1 cellular context compared by ENCODE assay signal in the genomic region with DNA sequence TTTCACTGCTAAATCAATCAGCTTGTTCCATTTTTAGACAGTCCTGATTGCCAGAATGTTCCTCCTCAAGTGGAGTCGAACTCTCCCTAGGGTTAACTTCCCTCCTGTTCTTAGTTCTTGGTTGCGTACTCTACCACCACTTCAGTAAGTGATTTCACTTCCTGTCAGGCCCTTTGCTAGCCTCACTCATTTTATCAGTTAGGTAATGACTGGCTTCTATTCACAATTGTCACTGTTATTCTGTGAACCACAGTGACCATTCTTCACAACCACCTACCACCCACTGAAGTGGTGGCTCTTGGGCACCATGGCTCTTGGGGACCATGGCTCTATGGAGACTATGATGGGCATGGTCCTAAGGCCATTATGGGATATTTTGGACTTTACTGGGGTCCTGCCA.
TF ChIP-seq lines count a peak whose summit lies in the region.

No MANE protein-coding gene starts in this region.

TF ChIP-seq in SK-N-SH treated with all-trans-retinoic acid at 6 μM for 48 hours, 23 proteins besides CTCF, POLR2A, EP300 and RAD21 (continued from another document):
- TF ChIP-seq, protein P1, sequence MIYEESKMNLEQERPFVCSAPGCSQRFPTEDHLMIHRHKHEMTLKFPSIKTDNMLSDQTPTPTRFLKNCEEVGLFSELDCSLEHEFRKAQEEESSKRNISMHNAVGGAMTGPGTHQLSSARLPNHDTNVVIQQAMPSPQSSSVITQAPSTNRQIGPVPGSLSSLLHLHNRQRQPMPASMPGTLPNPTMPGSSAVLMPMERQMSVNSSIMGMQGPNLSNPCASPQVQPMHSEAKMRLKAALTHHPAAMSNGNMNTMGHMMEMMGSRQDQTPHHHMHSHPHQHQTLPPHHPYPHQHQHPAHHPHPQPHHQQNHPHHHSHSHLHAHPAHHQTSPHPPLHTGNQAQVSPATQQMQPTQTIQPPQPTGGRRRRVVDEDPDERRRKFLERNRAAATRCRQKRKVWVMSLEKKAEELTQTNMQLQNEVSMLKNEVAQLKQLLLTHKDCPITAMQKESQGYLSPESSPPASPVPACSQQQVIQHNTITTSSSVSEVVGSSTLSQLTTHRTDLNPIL (CRISPR knock-in tag; IDR thresholded peaks at IDR 0.05; ENCODE audit: low read depth), result no peak
- TF ChIP-seq, protein P2, sequence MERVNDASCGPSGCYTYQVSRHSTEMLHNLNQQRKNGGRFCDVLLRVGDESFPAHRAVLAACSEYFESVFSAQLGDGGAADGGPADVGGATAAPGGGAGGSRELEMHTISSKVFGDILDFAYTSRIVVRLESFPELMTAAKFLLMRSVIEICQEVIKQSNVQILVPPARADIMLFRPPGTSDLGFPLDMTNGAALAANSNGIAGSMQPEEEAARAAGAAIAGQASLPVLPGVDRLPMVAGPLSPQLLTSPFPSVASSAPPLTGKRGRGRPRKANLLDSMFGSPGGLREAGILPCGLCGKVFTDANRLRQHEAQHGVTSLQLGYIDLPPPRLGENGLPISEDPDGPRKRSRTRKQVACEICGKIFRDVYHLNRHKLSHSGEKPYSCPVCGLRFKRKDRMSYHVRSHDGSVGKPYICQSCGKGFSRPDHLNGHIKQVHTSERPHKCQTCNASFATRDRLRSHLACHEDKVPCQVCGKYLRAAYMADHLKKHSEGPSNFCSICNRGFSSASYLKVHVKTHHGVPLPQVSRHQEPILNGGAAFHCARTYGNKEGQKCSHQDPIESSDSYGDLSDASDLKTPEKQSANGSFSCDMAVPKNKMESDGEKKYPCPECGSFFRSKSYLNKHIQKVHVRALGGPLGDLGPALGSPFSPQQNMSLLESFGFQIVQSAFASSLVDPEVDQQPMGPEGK (CRISPR knock-in tag; IDR thresholded peaks at IDR 0.05; ENCODE audit: borderline replicate concordance), result no peak
- TF ChIP-seq PPARA (CRISPR knock-in tag; IDR thresholded peaks at IDR 0.05; ENCODE audit: borderline replicate concordance), result no peak
- TF ChIP-seq ESRRG (CRISPR knock-in tag; IDR thresholded peaks at IDR 0.05), result no peak
- no peak for TF ChIP-seq OSR1 (CRISPR knock-in tag; IDR thresholded peaks at IDR 0.05)
- TF ChIP-seq ZNF8 (CRISPR knock-in tag; IDR thresholded peaks at IDR 0.05), result no peak
- no peak for TF ChIP-seq ARNTL (CRISPR knock-in tag; IDR thresholded peaks at IDR 0.05; ENCODE audit: borderline replicate concordance, low read depth)
